ENCODE assay signal across 8 cellular contexts in genomic region chr10:69004821-69005220, GRCh38. TPM values are rescaled to one million over a fixed set of nuclear protein-coding genes. Genes with fewer than 3 reads are reported as not detected.
DNase-seq lines count a peak whose midpoint lies in the region; ATAC-seq and TF ChIP-seq lines count a peak whose summit lies in the region.

No MANE protein-coding gene starts in this region.

- H3K27me3 ChIP-seq in Peyer's patch (no peaks in the 10 kb centered on the region), parathyroid adenoma (ENCODE audit: control insufficient read depth, insufficient read depth, low read length) (no peaks in the 10 kb centered on the region)

- no peak for DNase-seq in activated naive CD8-positive, alpha-beta T cell treated with anti-CD3 and anti-CD28 coated beads for 36 hours
- no peak for DNase-seq in Peyer's patch
- no peak for DNase-seq in epithelial cell of proximal tubule (ENCODE audit: low read depth)
- DNase-seq in stimulated activated naive CD8-positive, alpha-beta T cell treated with anti-CD3 and anti-CD28 coated beads, Interleukin-15, amount 100 ng/mL, for 72 hours, result no peak
- DNase-seq in NCI-H1048 (lab: John Stamatoyannopoulos, UW), result no peak
- no peak for DNase-seq in SHP77 (lab: John Stamatoyannopoulos, UW)

- no peak overlapping the region for H3K4me2 ChIP-seq in parathyroid adenoma (ENCODE audit: low read length)

- H3K36me3 ChIP-seq in Peyer's patch (peaks cover 0 to 56% (median 0%) of the 10 kb centered on the region in 3 donors), parathyroid adenoma (ENCODE audit: control insufficient read depth, insufficient read depth, low read length) (no peaks in the 10 kb centered on the region)

- H3K9ac ChIP-seq in parathyroid adenoma, result no peak overlapping the region

- H2AFZ ChIP-seq in parathyroid adenoma, result no peak overlapping the region

- H3K36me3 Mint-ChIP-seq in activated naive CD8-positive, alpha-beta T cell, result no peaks in the 10 kb centered on the region
- H3K36me3 Mint-ChIP-seq in activated naive CD8-positive, alpha-beta T cell treated with anti-CD3 and anti-CD28 coated beads for 36 hours, result no peaks in the 10 kb centered on the region

- H3K9me3 Mint-ChIP-seq in activated naive CD8-positive, alpha-beta T cell (ENCODE audit: low read depth), result no peaks in the 10 kb centered on the region
- no peaks in the 10 kb centered on the region for H3K9me3 Mint-ChIP-seq in activated naive CD8-positive, alpha-beta T cell treated with anti-CD3 and anti-CD28 coated beads for 36 hours
- no peaks in the 10 kb centered on the region for H3K9me3 Mint-ChIP-seq in stimulated activated naive CD8-positive, alpha-beta T cell treated with anti-CD3 and anti-CD28 coated beads, Interleukin-15, amount 100 ng/mL, for 72 hours

- no peak for ATAC-seq in stimulated activated naive CD8-positive, alpha-beta T cell treated with anti-CD3 and anti-CD28 coated beads, Interleukin-15, amount 100 ng/mL, for 72 hours

- TF ChIP-seq CTCF in Peyer's patch (IDR thresholded peaks at IDR 0.05) (peak in 5 of 6 experiments; percentile 19 to 57 (median 51)), epithelial cell of proximal tubule (conservative IDR thresholded peaks at IDR 0.05; ENCODE audit: low read depth, low read length) (peak; percentile 62), parathyroid adenoma (IDR thresholded peaks at IDR 0.05) (peak; percentile 55)

- H3K27me3 Mint-ChIP-seq in activated naive CD8-positive, alpha-beta T cell, result no peaks in the 10 kb centered on the region
- H3K27me3 Mint-ChIP-seq in activated naive CD8-positive, alpha-beta T cell treated with anti-CD3 and anti-CD28 coated beads for 36 hours, result no peaks in the 10 kb centered on the region
- H3K27me3 Mint-ChIP-seq in stimulated activated naive CD8-positive, alpha-beta T cell treated with anti-CD3 and anti-CD28 coated beads, Interleukin-15, amount 100 ng/mL, for 72 hours, result no peaks in the 10 kb centered on the region

- TF ChIP-seq POLR2A in Peyer's patch (IDR thresholded peaks at IDR 0.05), result no peak

- peak overlapping the region; percentile 58 for H3K27ac Mint-ChIP-seq in activated naive CD8-positive, alpha-beta T cell
- no peak overlapping the region for H3K27ac Mint-ChIP-seq in activated naive CD8-positive, alpha-beta T cell treated with anti-CD3 and anti-CD28 coated beads for 36 hours
- no peak overlapping the region for H3K27ac Mint-ChIP-seq in stimulated activated naive CD8-positive, alpha-beta T cell treated with anti-CD3 and anti-CD28 coated beads, Interleukin-15, amount 100 ng/mL, for 72 hours

- peaks cover 5% of the 10 kb centered on the region for H3K4me1 Mint-ChIP-seq in activated naive CD8-positive, alpha-beta T cell (ENCODE audit: low read depth)
- H3K4me1 Mint-ChIP-seq in activated naive CD8-positive, alpha-beta T cell treated with anti-CD3 and anti-CD28 coated beads for 36 hours, result peaks cover 12% of the 10 kb centered on the region
- peaks cover 14% of the 10 kb centered on the region for H3K4me1 Mint-ChIP-seq in stimulated activated naive CD8-positive, alpha-beta T cell treated with anti-CD3 and anti-CD28 coated beads, Interleukin-15, amount 100 ng/mL, for 72 hours

- H3K79me2 ChIP-seq in parathyroid adenoma, result peaks cover 3% of the 10 kb centered on the region

- H3K9me3 ChIP-seq in Peyer's patch, result no peaks in the 10 kb centered on the region
- no peaks in the 10 kb centered on the region for H3K9me3 ChIP-seq in parathyroid adenoma (ENCODE audit: control insufficient read depth, low read length)

- H3K4me1 ChIP-seq in Peyer's patch, result no peaks in the 10 kb centered on the region
- H3K4me1 ChIP-seq in parathyroid adenoma, result no peaks in the 10 kb centered on the region

- no peak overlapping the region for H3K4me3 ChIP-seq in Peyer's patch
- no peak overlapping the region for H3K4me3 ChIP-seq in epithelial cell of proximal tubule (ENCODE audit: low read depth, low read length)
- no peak overlapping the region for H3K4me3 ChIP-seq in parathyroid adenoma (ENCODE audit: low read depth, low read length)

- H3K27ac ChIP-seq in Peyer's patch, result no peak overlapping the region
- H3K27ac ChIP-seq in parathyroid adenoma, result no peak overlapping the region

- H3K4me3 Mint-ChIP-seq in activated naive CD8-positive, alpha-beta T cell, result no peak overlapping the region
- H3K4me3 Mint-ChIP-seq in activated naive CD8-positive, alpha-beta T cell treated with anti-CD3 and anti-CD28 coated beads for 36 hours, result no peak overlapping the region
- no peak overlapping the region for H3K4me3 Mint-ChIP-seq in stimulated activated naive CD8-positive, alpha-beta T cell treated with anti-CD3 and anti-CD28 coated beads, Interleukin-15, amount 100 ng/mL, for 72 hours

RNA-seq across cellular contexts. Expression of gene KIFBP, which starts 16.2 kb away (rescaled TPM):
- total RNA-seq in activated naive CD8-positive, alpha-beta T cell treated with anti-CD3 and anti-CD28 coated beads for 36 hours, result 10 to 100 TPM; 13.3 to 14.1 TPM
- total RNA-seq in Peyer's patch (10 to 100 TPM; 13.1 to 20.7 (median 19.9) TPM), epithelial cell of proximal tubule (51.4 and 69.2 TPM in 2 replicates)

RNA-seq across cellular contexts. Expression of gene DDX21, which starts 48.9 kb away (rescaled TPM):
- 100 to 1,000 TPM; 306 to 308 TPM for total RNA-seq in activated naive CD8-positive, alpha-beta T cell treated with anti-CD3 and anti-CD28 coated beads for 36 hours
- total RNA-seq in Peyer's patch (10 to 100 TPM; 17.8 to 50.3 (median 20.6) TPM), epithelial cell of proximal tubule (84.9 and 149 TPM in 2 replicates)
